26 cellular contexts compared by ENCODE assay signal in the genomic region with DNA sequence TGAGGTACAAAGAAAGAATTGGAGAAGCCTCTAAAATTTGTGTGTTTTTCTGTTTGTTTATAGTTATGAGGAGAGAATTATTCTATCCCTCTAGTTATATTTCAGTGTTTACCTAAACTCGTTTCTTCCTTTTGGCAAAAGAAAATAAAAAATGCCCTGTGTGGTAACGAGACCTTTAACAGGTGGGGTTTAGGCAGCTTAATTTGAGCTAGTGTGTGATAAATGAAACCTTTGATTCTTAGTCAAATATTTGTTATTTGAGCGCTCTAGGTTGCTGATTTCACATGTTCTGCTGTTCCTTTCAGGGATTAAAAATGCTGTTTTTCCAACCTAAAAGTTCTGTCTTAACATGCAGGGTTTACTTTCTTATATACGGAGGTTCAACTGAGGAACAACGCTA.
"Had no signal": no experiment of that assay in that cellular context is flagged by ENCODE, and none has a peak within 500 bp of the region (broad histone marks: within the 10 kb centered on the region; RNA-seq: fewer than 3 reads in every experiment).

No MANE protein-coding gene starts in this region.

- H3K27ac ChIP-seq: colonic mucosa, gastroesophageal sphincter, heart left ventricle, lower lobe of right lung, neural progenitor cell, vagina had no signal

- H3K9me3 ChIP-seq: colonic mucosa, esophagus squamous epithelium, gastroesophageal sphincter, heart left ventricle, lower lobe of right lung, right atrium auricular region, testis, vagina had no signal

- H3K4me3 Mint-ChIP-seq: activated B cell treated with CpG ODN at 0.5 μM for 24 hours; central memory CD8-positive, alpha-beta T cell; effector memory CD8-positive, alpha-beta T cell; naive thymus-derived CD4-positive, alpha-beta T cell; neural progenitor cell; T-cell had no signal

- DNase-seq: activated B cell treated with CpG ODN at 0.5 μM for 24 hours; activated CD4-positive, alpha-beta T cell treated with anti-CD3 and anti-CD28 coated beads for 4 hours; activated CD4-positive, alpha-beta T cell treated with anti-CD3 and anti-CD28 coated beads, Interleukin-2, amount 50 U/mL, for 48 hours; activated CD8-positive, alpha-beta memory T cell treated with anti-CD3 and anti-CD28 coated beads, Interleukin-2, amount 50 U/mL, for 48 hours; activated gamma-delta T cell; activated naive CD4-positive, alpha-beta T cell treated with anti-CD3 and anti-CD28 coated beads, Interleukin-2, amount 50 U/mL, for 16 hours; activated T-cell treated with anti-CD3 and anti-CD28 coated beads, Interleukin-2, amount 50 U/mL, for 48 hours; aorta; colonic mucosa; dorsolateral prefrontal cortex; effector memory CD8-positive, alpha-beta T cell; esophagus squamous epithelium; left colon; lower lobe of right lung; naive thymus-derived CD4-positive, alpha-beta T cell; stimulated activated CD4-positive, alpha-beta T cell treated with anti-CD3 and anti-CD28 coated beads, Interleukin-12 subunit alpha, Interleukin-12 subunit beta, amount 100 ng/mL, for 4 hours; stimulated activated CD4-positive, alpha-beta T cell treated with anti-CD3 and anti-CD28 coated beads, Interleukin-1b, Interleukin-23, amount 100 ng/mL, for 48 hours; T-cell; testis had no signal

- H3K4me3 ChIP-seq: colonic mucosa, dorsolateral prefrontal cortex, esophagus squamous epithelium, gastroesophageal sphincter, heart left ventricle, lower lobe of right lung, neural progenitor cell, right atrium auricular region, testis, vagina had no signal

- ATAC-seq: effector memory CD8-positive, alpha-beta T cell; left colon; naive thymus-derived CD4-positive, alpha-beta T cell; T-cell had no signal

- H3K27me3 ChIP-seq: colonic mucosa, dorsolateral prefrontal cortex, esophagus squamous epithelium, gastroesophageal sphincter, heart left ventricle, neural progenitor cell, right atrium auricular region, testis, vagina had no signal

- H3K27ac Mint-ChIP-seq: activated B cell treated with CpG ODN at 0.5 μM for 24 hours, neural progenitor cell, progenitor cell of endocrine pancreas, T-cell had no signal

- H3K4me1 Mint-ChIP-seq: activated B cell treated with CpG ODN at 0.5 μM for 24 hours; central memory CD8-positive, alpha-beta T cell; T-cell had no signal

- H3K4me1 ChIP-seq: colonic mucosa, neural progenitor cell, right atrium auricular region, vagina had no signal

- H3K36me3 ChIP-seq: colonic mucosa had no signal

- H3K27me3 Mint-ChIP-seq: activated B cell treated with CpG ODN at 0.5 μM for 24 hours; central memory CD8-positive, alpha-beta T cell; effector memory CD8-positive, alpha-beta T cell; naive thymus-derived CD4-positive, alpha-beta T cell; progenitor cell of endocrine pancreas; T-cell had no signal

- H3K9me3 Mint-ChIP-seq: activated B cell treated with CpG ODN at 0.5 μM for 24 hours; central memory CD8-positive, alpha-beta T cell; effector memory CD8-positive, alpha-beta T cell; naive thymus-derived CD4-positive, alpha-beta T cell; neural progenitor cell; T-cell had no signal
